In genomic region chr22:49574861-49575702, GRCh38 we compare ENCODE assay signal across 16 cellular contexts.
DNase-seq lines count a peak whose midpoint lies in the region; ATAC-seq and TF ChIP-seq lines count a peak whose summit lies in the region.
"Had no signal": no experiment of that assay in that cellular context is flagged by ENCODE, and none has a peak within 500 bp of the region (broad histone marks: within the 10 kb centered on the region; RNA-seq: fewer than 3 reads in every experiment).

No MANE protein-coding gene starts in this region.

- no peak overlapping the region for H3K27ac Mint-ChIP-seq in natural killer cell treated with Interleukin-12 subunit alpha and Interleukin-12 subunit beta and Interleukin-15 and Interleukin-18, amount 100 ng/mL, for 72 hours
- no peak overlapping the region for H3K27ac Mint-ChIP-seq in natural killer cell
- H3K27ac Mint-ChIP-seq: activated CD8-positive, alpha-beta T cell treated with anti-CD3 and anti-CD28 coated beads, Interleukin-2, amount 10 ng/mL, durations not matched to agents 7 days and 5 days; activated naive CD8-positive, alpha-beta T cell treated with anti-CD3 and anti-CD28 coated beads, Interleukin-2, amount 50 U/mL, for 24 hours; CD8-positive, alpha-beta T cell had no signal

- DNase-seq in natural killer cell treated with Interleukin-12 subunit alpha and Interleukin-12 subunit beta and Interleukin-15 and Interleukin-18, amount 100 ng/mL, for 72 hours (ENCODE audit: low spot score): peak; percentile 38
- DNase-seq in natural killer cell (no peak), islet precursor cell (peak; percentile 29), sigmoid colon (peak; percentile 44), GM19238 (ENCODE audit: insufficient read length, low spot score) (no peak)
- no peak for DNase-seq in stimulated activated CD4-positive, alpha-beta T cell treated with anti-CD3 and anti-CD28 coated beads, Interleukin-1b, Interleukin-23, amount 100 ng/mL, for 48 hours
- DNase-seq: activated CD8-positive, alpha-beta T cell treated with anti-CD3 and anti-CD28 coated beads, Interleukin-2, amount 10 ng/mL, durations not matched to agents 7 days and 5 days; activated naive CD8-positive, alpha-beta T cell treated with anti-CD3 and anti-CD28 coated beads, Interleukin-2, amount 50 U/mL, for 24 hours; foreskin fibroblast; mucosa of descending colon; NCI-H82; OCI-M1; T1000 had no signal

- TF ChIP-seq CTCF in natural killer cell (IDR thresholded peaks at IDR 0.05): no peak
- no peak for TF ChIP-seq CTCF in sigmoid colon (IDR thresholded peaks at IDR 0.05)

- H3K4me1 ChIP-seq in sigmoid colon: no peaks in the 10 kb centered on the region

- no peaks in the 10 kb centered on the region for H3K36me3 ChIP-seq in sigmoid colon
- H3K36me3 ChIP-seq: neutrophil had no signal

- H3K4me1 Mint-ChIP-seq in natural killer cell treated with Interleukin-12 subunit alpha and Interleukin-12 subunit beta and Interleukin-15 and Interleukin-18, amount 100 ng/mL, for 72 hours (ENCODE audit: low read depth in 2 of 2): peaks cover 0 to 5% of the 10 kb centered on the region in 2 donors
- H3K4me1 Mint-ChIP-seq in natural killer cell: peaks cover 12 to 29% of the 10 kb centered on the region in 2 donors
- H3K4me1 Mint-ChIP-seq: activated naive CD8-positive, alpha-beta T cell treated with anti-CD3 and anti-CD28 coated beads, Interleukin-2, amount 50 U/mL, for 24 hours had no signal

- no peaks in the 10 kb centered on the region for H3K27me3 Mint-ChIP-seq in natural killer cell treated with Interleukin-12 subunit alpha and Interleukin-12 subunit beta and Interleukin-15 and Interleukin-18, amount 100 ng/mL, for 72 hours
- H3K27me3 Mint-ChIP-seq in natural killer cell (ENCODE audit: low read depth in 2 of 2): no peaks in the 10 kb centered on the region
- H3K27me3 Mint-ChIP-seq: activated naive CD8-positive, alpha-beta T cell treated with anti-CD3 and anti-CD28 coated beads, Interleukin-2, amount 50 U/mL, for 24 hours had no signal

- no peak overlapping the region for H3K4me3 ChIP-seq in sigmoid colon
- H3K4me3 ChIP-seq: mucosa of descending colon had no signal

- H3K36me3 Mint-ChIP-seq in natural killer cell treated with Interleukin-12 subunit alpha and Interleukin-12 subunit beta and Interleukin-15 and Interleukin-18, amount 100 ng/mL, for 72 hours: no peaks in the 10 kb centered on the region
- no peaks in the 10 kb centered on the region for H3K36me3 Mint-ChIP-seq in natural killer cell

- intact Hi-C loops in natural killer cell (cut with micrococcal nuclease): no loop called here
- intact Hi-C loops in sigmoid colon (cut with DNase I): no loop called here

- no peak overlapping the region for H3K4me3 Mint-ChIP-seq in natural killer cell treated with Interleukin-12 subunit alpha and Interleukin-12 subunit beta and Interleukin-15 and Interleukin-18, amount 100 ng/mL, for 72 hours
- H3K4me3 Mint-ChIP-seq in natural killer cell: no peak overlapping the region
- H3K4me3 Mint-ChIP-seq: activated CD8-positive, alpha-beta T cell treated with anti-CD3 and anti-CD28 coated beads, Interleukin-2, amount 10 ng/mL, durations not matched to agents 7 days and 5 days; activated naive CD8-positive, alpha-beta T cell treated with anti-CD3 and anti-CD28 coated beads, Interleukin-2, amount 50 U/mL, for 24 hours; CD8-positive, alpha-beta T cell had no signal

- peaks cover 0 to 4% (median 0%) of the 10 kb centered on the region in 4 donors for H3K9me3 ChIP-seq in sigmoid colon
- H3K9me3 ChIP-seq: neutrophil had no signal

- ATAC-seq in natural killer cell treated with Interleukin-12 subunit alpha and Interleukin-12 subunit beta and Interleukin-15 and Interleukin-18, amount 100 ng/mL, for 72 hours: peak in 1 of 2 donors; percentile 28
- ATAC-seq in natural killer cell (no peak), GM21786 (IDR thresholded peaks at IDR 0.05; ENCODE audit: unreplicated experiment) (no peak)
- ATAC-seq: activated CD8-positive, alpha-beta T cell treated with anti-CD3 and anti-CD28 coated beads, Interleukin-2, amount 10 ng/mL, durations not matched to agents 7 days and 5 days; activated naive CD8-positive, alpha-beta T cell treated with anti-CD3 and anti-CD28 coated beads, Interleukin-2, amount 50 U/mL, for 24 hours; CD8-positive, alpha-beta T cell; mucosa of descending colon had no signal

- 73 to 81% methylated on average over 32 of the region's 32 CpGs for WGBS in sigmoid colon, 2 donors

- H3K27ac ChIP-seq in sigmoid colon: no peak overlapping the region
- H3K27ac ChIP-seq: neutrophil had no signal

- no peak for TF ChIP-seq EP300 in sigmoid colon (IDR thresholded peaks at IDR 0.05)

- no peak for TF ChIP-seq POLR2A in sigmoid colon (IDR thresholded peaks at IDR 0.05)

- no peaks in the 10 kb centered on the region for H3K9me3 Mint-ChIP-seq in natural killer cell treated with Interleukin-12 subunit alpha and Interleukin-12 subunit beta and Interleukin-15 and Interleukin-18, amount 100 ng/mL, for 72 hours
- H3K9me3 Mint-ChIP-seq in natural killer cell: no peaks in the 10 kb centered on the region
- H3K9me3 Mint-ChIP-seq: CD8-positive, alpha-beta T cell had no signal

- no peaks in the 10 kb centered on the region for H3K27me3 ChIP-seq in sigmoid colon
- H3K27me3 ChIP-seq: neutrophil had no signal

Comparison
In these comparisons a context has a peak if more than half of its experiments do, and no peak if none do; other contexts are left out.
1. DNase-seq: peak in natural killer cell treated with Interleukin-12 subunit alpha and Interleukin-12 subunit beta and Interleukin-15 and Interleukin-18, amount 100 ng/mL, for 72 hours (single experiment), islet precursor cell (single experiment) and sigmoid colon (single experiment); none in natural killer cell (single experiment), GM19238 (single experiment) and stimulated activated CD4-positive, alpha-beta T cell treated with anti-CD3 and anti-CD28 coated beads, Interleukin-1b, Interleukin-23, amount 100 ng/mL, for 48 hours (single experiment).